Comparison of ENCODE assay signal across 15 cellular contexts in the genomic region with DNA sequence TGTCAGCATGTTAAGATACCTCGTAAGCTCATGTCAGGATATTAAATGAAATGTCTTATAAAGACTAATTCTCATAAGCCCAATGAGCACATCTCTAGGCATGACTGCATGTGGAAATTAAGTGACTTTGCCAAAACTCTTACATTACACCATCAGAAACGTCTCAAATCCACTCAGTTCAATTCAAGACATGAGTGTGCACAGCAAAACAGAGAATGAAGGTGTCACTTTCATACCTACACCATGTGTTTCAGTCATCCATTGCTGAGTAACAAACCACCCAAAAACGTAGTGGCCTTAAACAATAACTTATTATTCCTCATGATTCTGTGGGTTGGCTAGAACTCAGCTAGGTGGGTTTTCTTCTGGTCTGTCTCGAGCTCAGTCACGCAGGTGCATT.
DNase-seq lines count a peak whose midpoint lies in the region; ATAC-seq and TF ChIP-seq lines count a peak whose summit lies in the region.
"Had no signal": no experiment of that assay in that cellular context is flagged by ENCODE, and none has a peak within 500 bp of the region (broad histone marks: within the 10 kb centered on the region; RNA-seq: fewer than 3 reads in every experiment).

No MANE protein-coding gene starts in this region.

- peaks cover 5% of the 10 kb centered on the region for H3K36me3 Mint-ChIP-seq in natural killer cell treated with Interleukin-12 subunit alpha and Interleukin-12 subunit beta and Interleukin-15 and Interleukin-18, amount 100 ng/mL, for 72 hours
- no peaks in the 10 kb centered on the region for H3K36me3 Mint-ChIP-seq in natural killer cell
- H3K36me3 Mint-ChIP-seq in activated T-helper 17 cell treated with anti-CD3 and anti-CD28 coated beads, Interleukin-2, amount 50 U/mL, for 72 hours (ENCODE audit: low read depth) = peaks cover 30% of the 10 kb centered on the region

- TF ChIP-seq CTCF in natural killer cell (IDR thresholded peaks at IDR 0.05) = no peak

- no peak overlapping the region for H3K27ac Mint-ChIP-seq in natural killer cell treated with Interleukin-12 subunit alpha and Interleukin-12 subunit beta and Interleukin-15 and Interleukin-18, amount 100 ng/mL, for 72 hours
- no peak overlapping the region for H3K27ac Mint-ChIP-seq in natural killer cell
- no peak overlapping the region for H3K27ac Mint-ChIP-seq in activated T-helper 17 cell treated with anti-CD3 and anti-CD28 coated beads, Interleukin-2, amount 50 U/mL, for 72 hours
- H3K27ac Mint-ChIP-seq: CD8-positive, alpha-beta memory T cell; H9 had no signal

- no peaks in the 10 kb centered on the region for H3K27me3 Mint-ChIP-seq in natural killer cell treated with Interleukin-12 subunit alpha and Interleukin-12 subunit beta and Interleukin-15 and Interleukin-18, amount 100 ng/mL, for 72 hours
- H3K27me3 Mint-ChIP-seq in natural killer cell (ENCODE audit: low read depth in 2 of 2) = no peaks in the 10 kb centered on the region
- no peaks in the 10 kb centered on the region for H3K27me3 Mint-ChIP-seq in activated T-helper 17 cell treated with anti-CD3 and anti-CD28 coated beads, Interleukin-2, amount 50 U/mL, for 72 hours
- H3K27me3 Mint-ChIP-seq: CD8-positive, alpha-beta memory T cell had no signal

- peak; percentile 38 to 51 for ATAC-seq in activated CD4-positive, CD25-positive, alpha-beta regulatory T cell treated with anti-CD3 and anti-CD28 coated beads, Interleukin-2, amount 50 U/mL, for 24 hours
- ATAC-seq in natural killer cell treated with Interleukin-12 subunit alpha and Interleukin-12 subunit beta and Interleukin-15 and Interleukin-18, amount 100 ng/mL, for 72 hours = peak; percentile 32 to 82
- ATAC-seq in natural killer cell = no peak
- ATAC-seq in activated T-helper 17 cell treated with anti-CD3 and anti-CD28 coated beads, Interleukin-2, amount 50 U/mL, for 72 hours (replicated peaks) = peak; percentile 88

- H3K4me3 Mint-ChIP-seq in natural killer cell treated with Interleukin-12 subunit alpha and Interleukin-12 subunit beta and Interleukin-15 and Interleukin-18, amount 100 ng/mL, for 72 hours = no peak overlapping the region
- no peak overlapping the region for H3K4me3 Mint-ChIP-seq in natural killer cell
- H3K4me3 Mint-ChIP-seq in activated T-helper 17 cell treated with anti-CD3 and anti-CD28 coated beads, Interleukin-2, amount 50 U/mL, for 72 hours = no peak overlapping the region
- H3K4me3 Mint-ChIP-seq: CD8-positive, alpha-beta memory T cell; H9 had no signal

- intact Hi-C loops in natural killer cell (cut with micrococcal nuclease) = no loop called here

- H3K9me3 Mint-ChIP-seq in natural killer cell treated with Interleukin-12 subunit alpha and Interleukin-12 subunit beta and Interleukin-15 and Interleukin-18, amount 100 ng/mL, for 72 hours = no peaks in the 10 kb centered on the region
- no peaks in the 10 kb centered on the region for H3K9me3 Mint-ChIP-seq in natural killer cell
- no peaks in the 10 kb centered on the region for H3K9me3 Mint-ChIP-seq in activated T-helper 17 cell treated with anti-CD3 and anti-CD28 coated beads, Interleukin-2, amount 50 U/mL, for 72 hours
- H3K9me3 Mint-ChIP-seq: CD8-positive, alpha-beta memory T cell; H9 had no signal

- H3K4me1 Mint-ChIP-seq in natural killer cell treated with Interleukin-12 subunit alpha and Interleukin-12 subunit beta and Interleukin-15 and Interleukin-18, amount 100 ng/mL, for 72 hours (ENCODE audit: low read depth in 2 of 2) = no peaks in the 10 kb centered on the region
- no peaks in the 10 kb centered on the region for H3K4me1 Mint-ChIP-seq in natural killer cell
- no peaks in the 10 kb centered on the region for H3K4me1 Mint-ChIP-seq in activated T-helper 17 cell treated with anti-CD3 and anti-CD28 coated beads, Interleukin-2, amount 50 U/mL, for 72 hours
- H3K4me1 Mint-ChIP-seq: CD8-positive, alpha-beta memory T cell had no signal

- no peak for DNase-seq in activated CD4-positive, CD25-positive, alpha-beta regulatory T cell (lab: John Stamatoyannopoulos, UW)
- no peak for DNase-seq in natural killer cell treated with Interleukin-12 subunit alpha and Interleukin-12 subunit beta and Interleukin-15 and Interleukin-18, amount 100 ng/mL, for 72 hours (ENCODE audit: low spot score)
- DNase-seq in natural killer cell (no peak), AG20443 (ENCODE audit: low spot score) (no peak), NCI-H2196 treated with DMSO at 0.1 percent for 48 hours (lab: John Stamatoyannopoulos, UW; ENCODE audit: unreplicated experiment) (no peak), NCI-H226 (no peak)
- DNase-seq: AML-193; Caco-2; CD8-positive, alpha-beta memory T cell; DMS53; GF-D8; GOT3; H9 had no signal

Comparison
In these comparisons a context has a peak if more than half of its experiments do, and no peak if none do; other contexts are left out.
1. ATAC-seq: peak in activated CD4-positive, CD25-positive, alpha-beta regulatory T cell treated with anti-CD3 and anti-CD28 coated beads, Interleukin-2, amount 50 U/mL, for 24 hours (2 of 2), natural killer cell treated with Interleukin-12 subunit alpha and Interleukin-12 subunit beta and Interleukin-15 and Interleukin-18, amount 100 ng/mL, for 72 hours (2 of 2) and activated T-helper 17 cell treated with anti-CD3 and anti-CD28 coated beads, Interleukin-2, amount 50 U/mL, for 72 hours (single experiment); none in natural killer cell (0 of 3).